10 cellular contexts compared by ENCODE assay signal in the genomic region with DNA sequence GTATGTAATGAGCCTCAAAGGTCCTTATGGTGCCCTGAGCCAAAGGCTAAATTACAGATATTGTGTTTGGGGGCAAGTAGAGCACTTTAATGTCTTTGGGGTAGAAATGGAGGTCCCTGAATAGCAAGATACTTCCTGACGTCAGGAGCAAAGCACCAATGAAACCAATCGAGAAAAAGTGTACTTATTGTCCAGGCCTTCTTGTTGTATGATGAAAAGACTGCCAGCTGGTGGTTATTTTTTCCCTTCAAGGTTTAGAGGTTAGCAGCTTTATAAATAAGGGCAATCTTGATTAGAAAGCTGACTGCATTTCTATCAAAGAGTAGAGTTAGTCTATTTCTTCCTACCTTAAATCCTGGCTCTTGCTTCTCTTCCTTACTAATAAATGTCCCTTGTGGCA.
DNase-seq lines count a peak whose midpoint lies in the region; ATAC-seq and TF ChIP-seq lines count a peak whose summit lies in the region.
"Had no signal": no experiment of that assay in that cellular context is flagged by ENCODE, and none has a peak within 500 bp of the region (broad histone marks: within the 10 kb centered on the region; RNA-seq: fewer than 3 reads in every experiment).

No MANE protein-coding gene starts in this region.

- ATAC-seq in GM19395 (IDR thresholded peaks at IDR 0.05; ENCODE audit: unreplicated experiment) (peak; percentile 40), left lung (no peak), GM21360 (IDR thresholded peaks at IDR 0.05; ENCODE audit: unreplicated experiment) (no peak)

- H3K9me3 ChIP-seq in left lung = no peaks in the 10 kb centered on the region
- H3K9me3 ChIP-seq in prostate gland = no peaks in the 10 kb centered on the region

- WGBS in prostate gland = 57% methylated on average over 2 of the region's 2 CpGs

- no peak for TF ChIP-seq CTCF in WI38 (IDR thresholded peaks at IDR 0.05; ENCODE audit: low read depth, low read length)
- no peak for TF ChIP-seq CTCF in left lung (IDR thresholded peaks at IDR 0.05)
- TF ChIP-seq CTCF in prostate gland (IDR thresholded peaks at IDR 0.05) = no peak

- H3K4me3 ChIP-seq in WI38 (ENCODE audit: low read depth, low read length) = peak overlapping the region; percentile 55
- H3K4me3 ChIP-seq in left lung = peak overlapping the region; percentile 18 to 27
- H3K4me3 ChIP-seq in prostate gland = no peak overlapping the region

- H3K27ac ChIP-seq in left lung = no peak overlapping the region
- no peak overlapping the region for H3K27ac ChIP-seq in prostate gland

- H3K27me3 ChIP-seq in left lung (no peaks in the 10 kb centered on the region), prostate gland (replicated peaks; ENCODE audit: insufficient read depth) (no peaks in the 10 kb centered on the region)

- intact Hi-C loops in left lung (cut with DNase I) (no loop called here), prostate gland (cut with DNase I) (no loop called here)

- H3K4me1 ChIP-seq in left lung (peaks cover 0 to 2% of the 10 kb centered on the region in 2 donors), prostate gland (replicated peaks) (no peaks in the 10 kb centered on the region)

- H3K36me3 ChIP-seq in left lung (no peaks in the 10 kb centered on the region), prostate gland (no peaks in the 10 kb centered on the region)

- TF ChIP-seq POLR2A in prostate gland (IDR thresholded peaks at IDR 0.05) = no peak

- DNase-seq in A172 (ENCODE audit: low spot score) = peak; percentile 5
- no peak for DNase-seq in left lung
- no peak for DNase-seq in prostate gland (ENCODE audit: low spot score)
- DNase-seq in cerebellar nuclear complex (lab: John Stamatoyannopoulos, UW) = no peak
- DNase-seq in NCI-H226 = no peak
- DNase-seq: GDM1, Right ventricle myocardium superior had no signal

Comparison
In these comparisons a context has a peak if more than half of its experiments do, and no peak if none do; other contexts are left out.
1. H3K4me3 ChIP-seq: peak in WI38 (single experiment) and left lung (2 of 2); none in prostate gland (0 of 2).